Comparison of ENCODE assay signal across 19 cellular contexts in the genomic region with DNA sequence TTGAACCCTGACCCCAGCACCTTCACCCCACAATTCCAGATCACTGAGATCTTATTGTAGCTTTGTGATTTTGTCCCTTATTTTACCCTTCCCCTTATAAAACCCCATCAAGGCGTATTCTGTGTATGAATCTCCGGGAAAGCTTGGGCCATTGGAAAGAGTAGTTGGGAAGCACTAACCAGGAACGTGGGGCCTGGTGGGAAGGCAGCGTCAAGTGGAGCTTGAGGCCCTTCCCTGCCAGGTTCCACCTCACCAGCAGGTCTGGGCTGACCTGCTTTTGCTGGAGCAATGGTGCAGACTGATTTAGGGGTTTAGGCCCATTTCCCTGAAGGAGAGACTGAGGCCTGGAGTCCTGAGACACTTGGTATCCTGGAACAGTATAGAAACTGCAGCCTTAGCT. TPM values are rescaled to one million over a fixed set of nuclear protein-coding genes. Genes with fewer than 3 reads are reported as not detected.
A peak's percentile ranks its signal among the peaks of the same experiment; 100 is the strongest.
DNase-seq lines count a peak whose midpoint lies in the region; ATAC-seq, FAIRE-seq and TF ChIP-seq lines count a peak whose summit lies in the region.
"Had no signal": no experiment of that assay in that cellular context is flagged by ENCODE, and none has a peak within 500 bp of the region (broad histone marks: within the 10 kb centered on the region; RNA-seq: fewer than 3 reads in every experiment).

No MANE protein-coding gene starts in this region.

- H3K4me1 ChIP-seq in H9 (ENCODE audit: insufficient read depth, low read length) (peaks cover 4% of the 10 kb centered on the region; the same call in 1 of the 2 replicates), kidney (ENCODE audit: control insufficient read depth in 1 of 2, insufficient read depth in 1 of 2, low read depth in 1 of 2, low read length in 2 of 2) (peaks cover 9 to 36% of the 10 kb centered on the region in 2 donors), thyroid gland (peaks cover 70 to 79% of the 10 kb centered on the region in 2 donors), mesendoderm (ENCODE audit: control insufficient read depth, low read depth, low read length) (no peaks in the 10 kb centered on the region)
- H3K4me1 ChIP-seq: HAP-1 had no signal

- H3K4me2 ChIP-seq in H9 (ENCODE audit: insufficient read depth, insufficient read length, low read length) (no peak overlapping the region), mesendoderm (ENCODE audit: low read length) (no peak overlapping the region)
- H3K4me2 ChIP-seq: GM23338 had no signal

- no peak overlapping the region for H3K4me3 ChIP-seq in kidney (ENCODE audit: low read length in 2 of 2)
- no peak overlapping the region for H3K4me3 ChIP-seq in thyroid gland (replicated peaks in 1 of 3)
- no peak overlapping the region for H3K4me3 ChIP-seq in mesendoderm (ENCODE audit: low read length)
- H3K4me3 ChIP-seq: GM23338, HAP-1 had no signal

- H2BK15ac ChIP-seq in H9 (ENCODE audit: low read depth, low read length) (no peak overlapping the region), mesendoderm (replicated peaks; ENCODE audit: low read depth) (no peak overlapping the region)

- no peak overlapping the region for H2BK5ac ChIP-seq in H9 (ENCODE audit: insufficient read length, low read length)
- no peak overlapping the region for H2BK5ac ChIP-seq in mesendoderm (ENCODE audit: low read length)

- no peak for FAIRE-seq in kidney (lab: Jason Lieb, UNC)
- FAIRE-seq: GM18507 had no signal

- CTCF ChIA-PET in activated CD8-positive, alpha-beta memory T cell treated with anti-CD3 and anti-CD28 coated beads, Interleukin-2, amount 10 ng/mL, durations not matched to agents 7 days and 5 days (lab: Charles Lee), result no interaction called here

- H4K5ac ChIP-seq in H9 (ENCODE audit: insufficient read length, low read depth, low read length) (no peak overlapping the region), mesendoderm (ENCODE audit: low read length) (no peak overlapping the region)

- intact Hi-C loops in kidney (cut with DNase I) (no loop called here), thyroid gland (cut with DNase I) (no loop called here)

- H2BK120ac ChIP-seq in H9 (ENCODE audit: low read depth, low read length, poor library complexity, severe bottlenecking), result no peak overlapping the region
- H2BK120ac ChIP-seq in mesendoderm (ENCODE audit: low read depth, low read length), result no peak overlapping the region

- H3T11ph ChIP-seq in H9 (ENCODE audit: low read length), result no peak overlapping the region

- H2AK5ac ChIP-seq in H9 (ENCODE audit: insufficient read length, low read length) (no peak overlapping the region), mesendoderm (ENCODE audit: low read length) (no peak overlapping the region)

- H3K27ac ChIP-seq in H9 (ENCODE audit: insufficient read length, low read depth, low read length) (no peak overlapping the region), kidney (ENCODE audit: low read depth in 2 of 2, low read length in 2 of 2) (no peak overlapping the region), thyroid gland (peak overlapping the region; percentile 86 to 96 (median 96)), mesendoderm (ENCODE audit: low read depth, low read length) (no peak overlapping the region)
- H3K27ac ChIP-seq: HL-60 had no signal

- no peak overlapping the region for H2AFZ ChIP-seq in H9 (ENCODE audit: low read length)
- H2AFZ ChIP-seq: GM23338 had no signal

- H3K36me3 ChIP-seq in kidney (ENCODE audit: control insufficient read depth in 1 of 2, insufficient read depth in 2 of 2, low read length in 2 of 2) (no peaks in the 10 kb centered on the region), thyroid gland (no peaks in the 10 kb centered on the region), mesendoderm (ENCODE audit: control insufficient read depth, insufficient read depth, low read length) (no peaks in the 10 kb centered on the region)
- H3K36me3 ChIP-seq: HAP-1 had no signal

- H3K56ac ChIP-seq in H9 (ENCODE audit: insufficient read length, low read depth, low read length) (no peak overlapping the region), mesendoderm (ENCODE audit: low read length) (no peak overlapping the region)

- H3K23me2 ChIP-seq in H9 (ENCODE audit: insufficient read length, low read depth, low read length, poor library complexity, severe bottlenecking), result no peaks in the 10 kb centered on the region

- peaks cover 21% of the 10 kb centered on the region for H3K36me3 Mint-ChIP-seq in activated CD8-positive, alpha-beta memory T cell treated with anti-CD3 and anti-CD28 coated beads, Interleukin-2, amount 10 ng/mL, durations not matched to agents 7 days and 5 days
- no peaks in the 10 kb centered on the region; a peak in 2 of 7 replicates for H3K36me3 Mint-ChIP-seq in H9 (ENCODE audit: insufficient read depth in 1 of 3, low read depth in 3 of 3)

- ATAC-seq in activated CD8-positive, alpha-beta memory T cell treated with anti-CD3 and anti-CD28 coated beads, Interleukin-2, amount 10 ng/mL, durations not matched to agents 7 days and 5 days, result no peak
- ATAC-seq in HG02642 (IDR thresholded peaks at IDR 0.05; ENCODE audit: poor library complexity, unreplicated experiment), result no peak
- ATAC-seq: GM23338 had no signal

- no peak overlapping the region for H4K91ac ChIP-seq in H9 (ENCODE audit: insufficient read length, low read depth, low read length)

- no peak overlapping the region for H3K4me3 Mint-ChIP-seq in activated CD8-positive, alpha-beta memory T cell treated with anti-CD3 and anti-CD28 coated beads, Interleukin-2, amount 10 ng/mL, durations not matched to agents 7 days and 5 days
- H3K4me3 Mint-ChIP-seq in H9, result no peak overlapping the region
- H3K4me3 Mint-ChIP-seq: CD4-positive, alpha-beta T cell; GM23338 had no signal

- H3K4ac ChIP-seq in H9 (ENCODE audit: low read depth, low read length) (no peak overlapping the region), mesendoderm (ENCODE audit: low read depth, low read length) (no peak overlapping the region)

- H3K14ac ChIP-seq in H9 (ENCODE audit: insufficient read depth, low read length), result no peak overlapping the region; the same call in 1 of the 2 replicates

- H3K23ac ChIP-seq in H9 (ENCODE audit: insufficient read length, low read depth, low read length), result no peak overlapping the region
- H3K23ac ChIP-seq in mesendoderm (ENCODE audit: low read length), result no peak overlapping the region

- H3K4me1 Mint-ChIP-seq in activated CD8-positive, alpha-beta memory T cell treated with anti-CD3 and anti-CD28 coated beads, Interleukin-2, amount 10 ng/mL, durations not matched to agents 7 days and 5 days, result peaks cover 8% of the 10 kb centered on the region
- H3K4me1 Mint-ChIP-seq in H9, result peaks cover 29 to 30% of the 10 kb centered on the region in 2 experiments

- peaks cover 14% of the 10 kb centered on the region for H3K9me3 Mint-ChIP-seq in activated CD8-positive, alpha-beta memory T cell treated with anti-CD3 and anti-CD28 coated beads, Interleukin-2, amount 10 ng/mL, durations not matched to agents 7 days and 5 days (ENCODE audit: low read depth)
- H3K9me3 Mint-ChIP-seq in H9, result peaks cover 0 to 5% of the 10 kb centered on the region in 2 experiments; a peak in 1 of 5 replicates
- H3K9me3 Mint-ChIP-seq: CD4-positive, alpha-beta T cell; GM23338 had no signal

- no peak overlapping the region for H3K9ac ChIP-seq in H9 (ENCODE audit: extremely low read depth, insufficient read length, low read length)
- H3K9ac ChIP-seq in kidney (ENCODE audit: low read length in 2 of 2), result no peak overlapping the region
- no peak overlapping the region for H3K9ac ChIP-seq in mesendoderm (ENCODE audit: low read length)

- TF ChIP-seq POLR2A in thyroid gland (IDR thresholded peaks at IDR 0.05), result no peak

- no peaks in the 10 kb centered on the region for H4K20me1 ChIP-seq in H9 (ENCODE audit: control insufficient read depth, insufficient read depth, insufficient read length)

- peaks cover 8% of the 10 kb centered on the region for H3K79me1 ChIP-seq in H9 (ENCODE audit: insufficient read depth, low read depth, low read length, poor library complexity, severe bottlenecking)
- H3K79me1 ChIP-seq in mesendoderm (ENCODE audit: low read length), result peaks cover 17% of the 10 kb centered on the region

- DNase-seq in activated CD8-positive, alpha-beta memory T cell treated with anti-CD3 and anti-CD28 coated beads for 24 hours, result peak; percentile 41
- no peak for DNase-seq in activated CD8-positive, alpha-beta memory T cell treated with anti-CD3 and anti-CD28 coated beads, Interleukin-2, amount 10 ng/mL, durations not matched to agents 7 days and 5 days
- DNase-seq in H9, result no peak
- peak; percentile 22 for DNase-seq in kidney
- DNase-seq in thyroid gland, result no peak
- no peak for DNase-seq in mesendoderm
- no peak for DNase-seq in DMS 273 treated with DMSO at 0.1 percent for 48 hours (lab: John Stamatoyannopoulos, UW)
- DNase-seq: 8988T; AML-193; C1 segment of cervical spinal cord; CD4-positive, alpha-beta T cell; DMS153; GF-D8; KBM-7 had no signal

- H3K18ac ChIP-seq in H9 (ENCODE audit: insufficient read length, low read depth, low read length) (no peak overlapping the region), mesendoderm (ENCODE audit: low read length) (no peak overlapping the region)

- no peak overlapping the region for H2BK20ac ChIP-seq in H9 (ENCODE audit: low read depth, low read length, poor library complexity, severe bottlenecking)

- TF ChIP-seq CTCF in H9 (conservative IDR thresholded peaks at IDR 0.05) (no peak), kidney (IDR thresholded peaks at IDR 0.05; ENCODE audit: borderline replicate concordance, extremely low read depth, insufficient read depth) (no peak), thyroid gland (IDR thresholded peaks at IDR 0.05) (no peak)

- H3K27me3 Mint-ChIP-seq in activated CD8-positive, alpha-beta memory T cell treated with anti-CD3 and anti-CD28 coated beads, Interleukin-2, amount 10 ng/mL, durations not matched to agents 7 days and 5 days, result no peaks in the 10 kb centered on the region
- no peaks in the 10 kb centered on the region for H3K27me3 Mint-ChIP-seq in H9 (ENCODE audit: low read depth)
- H3K27me3 Mint-ChIP-seq: CD4-positive, alpha-beta T cell had no signal

- H3K9me3 ChIP-seq in H9 (ENCODE audit: control insufficient read depth, low read depth, low read length) (no peaks in the 10 kb centered on the region), kidney (ENCODE audit: control insufficient read depth in 1 of 2, low read length in 2 of 2) (no peaks in the 10 kb centered on the region), thyroid gland (no peaks in the 10 kb centered on the region)

- no CpG with 5 or more reads among the region's 4 CpGs for WGBS in H9 (ENCODE audit: extremely low coverage, insufficient read length, low lambda C conversion rate)
- 67 to 87% methylated on average over 4 of the region's 4 CpGs for WGBS in thyroid gland, 2 donors
- no CpG with 5 or more reads among the region's 4 CpGs for WGBS in mesendoderm (ENCODE audit: extremely low coverage, insufficient coverage, low lambda C conversion rate)

- no peaks in the 10 kb centered on the region for H3K27me3 ChIP-seq in H9 (ENCODE audit: insufficient read depth, low read length)
- no peaks in the 10 kb centered on the region for H3K27me3 ChIP-seq in thyroid gland
- no peaks in the 10 kb centered on the region for H3K27me3 ChIP-seq in mesendoderm (ENCODE audit: insufficient read depth, low read length, poor library complexity)

- no peak overlapping the region for H4K8ac ChIP-seq in H9 (replicated peaks; ENCODE audit: insufficient read length, low read depth, low read length)
- H4K8ac ChIP-seq in mesendoderm (ENCODE audit: low read depth, low read length), result no peak overlapping the region

- no peak overlapping the region for H3K27ac Mint-ChIP-seq in activated CD8-positive, alpha-beta memory T cell treated with anti-CD3 and anti-CD28 coated beads, Interleukin-2, amount 10 ng/mL, durations not matched to agents 7 days and 5 days
- H3K27ac Mint-ChIP-seq in H9, result peak overlapping the region in 2 of 3 experiments; percentile 73 to 90; a peak in 3 of 7 replicates
- H3K27ac Mint-ChIP-seq: CD4-positive, alpha-beta T cell; GM23338 had no signal

- H2BK12ac ChIP-seq in H9 (ENCODE audit: insufficient read length, low read depth, low read length), result no peak overlapping the region

- H3K79me2 ChIP-seq in H9 (ENCODE audit: insufficient read depth, low read length) (peaks cover 3% of the 10 kb centered on the region; the same call in 1 of the 2 replicates), mesendoderm (ENCODE audit: control insufficient read depth, insufficient read depth, low read length) (peaks cover 2% of the 10 kb centered on the region)

RNA-seq across cellular contexts. Expression of gene PHF2, which starts 9.3 kb away (rescaled TPM):
- total RNA-seq in activated CD8-positive, alpha-beta memory T cell treated with anti-CD3 and anti-CD28 coated beads, Interleukin-2, amount 10 ng/mL, durations not matched to agents 7 days and 5 days, result 10 to 100 TPM; 25.1 to 26.3 TPM
- total RNA-seq in H9 (2021) (17.4 and 18.8 TPM in 2 replicates), kidney (30.7 TPM), thyroid gland (10 to 100 TPM; 32.8 to 50.1 (median 33.0) TPM)
- 10.2 TPM for polyA plus RNA-seq in kidney (ENCODE audit: insufficient read depth, low read depth, low replicate concordance)
- polyA plus RNA-seq in mesendoderm (2013, experiment 1 of 2), result 6.5 TPM
- 7.1 TPM for polyA plus RNA-seq in mesendoderm (2013, experiment 2 of 2)

Comparison
In these comparisons a context has a peak if more than half of its experiments do, and no peak if none do; other contexts are left out.
1. DNase-seq: peak in activated CD8-positive, alpha-beta memory T cell treated with anti-CD3 and anti-CD28 coated beads for 24 hours (single experiment) and kidney (single experiment); none in activated CD8-positive, alpha-beta memory T cell treated with anti-CD3 and anti-CD28 coated beads, Interleukin-2, amount 10 ng/mL, durations not matched to agents 7 days and 5 days (single experiment), H9 (single experiment), thyroid gland (0 of 2), mesendoderm (single experiment) and DMS 273 treated with DMSO at 0.1 percent for 48 hours (single experiment).
2. H3K27ac ChIP-seq: peak in thyroid gland (3 of 3); none in H9 (single experiment), kidney (0 of 2) and mesendoderm (single experiment).